8 cellular contexts compared by ENCODE assay signal in genomic region chr5:139668924-139669680, GRCh38. TPM values are rescaled to one million over a fixed set of nuclear protein-coding genes. Genes with fewer than 3 reads are reported as not detected.
DNase-seq lines count a peak whose midpoint lies in the region; ATAC-seq and TF ChIP-seq lines count a peak whose summit lies in the region.

No MANE protein-coding gene starts in this region.

- H3K4me1 ChIP-seq in MM.1S (ENCODE audit: low read length) = peaks cover 35% of the 10 kb centered on the region
- H3K4me1 ChIP-seq in osteoblast (ENCODE audit: insufficient read depth, low read length) = peaks cover 92% of the 10 kb centered on the region

- DNase-seq in COR-L47 (lab: John Stamatoyannopoulos, UW) (peak; percentile 65), MM.1S (peak; percentile 10), dorsolateral prefrontal cortex (peak in 2 of 10 donors; percentile 28 to 45), osteoblast (ENCODE audit: insufficient read length, low spot score, missing footprints) (no peak), OCI-M2 (lab: John Stamatoyannopoulos, UW; ENCODE audit: unreplicated experiment) (no peak)
- DNase-seq in stimulated activated CD4-positive, alpha-beta T cell treated with anti-CD3 and anti-CD28 coated beads, Interleukin-4, amount 100 ng/mL, for 4 hours = no peak

- peaks cover 55% of the 10 kb centered on the region for H3F3A ChIP-seq in MM.1S (ENCODE audit: insufficient read depth, low read length)

- H2AFZ ChIP-seq in MM.1S (ENCODE audit: low read length) = no peak overlapping the region
- H2AFZ ChIP-seq in osteoblast (ENCODE audit: low read length) = no peak overlapping the region

- H3K4me2 ChIP-seq in MM.1S (ENCODE audit: low read depth, low read length) = peak overlapping the region; percentile 94
- H3K4me2 ChIP-seq in osteoblast (ENCODE audit: insufficient read depth, low read length) = peak overlapping the region; percentile 74

- H3K79me2 ChIP-seq in MM.1S (ENCODE audit: low read length) (peaks cover 87% of the 10 kb centered on the region), osteoblast (ENCODE audit: insufficient read depth, low read length) (peaks cover 99% of the 10 kb centered on the region)

- intact Hi-C loops in dorsolateral prefrontal cortex (cut with DNase I) = no loop called here

- H3K4me3 ChIP-seq in MM.1S (ENCODE audit: low read length) (peak overlapping the region; percentile 81), dorsolateral prefrontal cortex (peak overlapping the region in 56 of 59 donors; percentile 7 to 67 (median 50)), osteoblast (ENCODE audit: insufficient read depth, low read length) (peak overlapping the region; percentile 60)

- peak overlapping the region; percentile 89 for H3K9ac ChIP-seq in MM.1S (ENCODE audit: low read length)

- TF ChIP-seq CTCF in MM.1S (IDR thresholded peaks at IDR 0.05; ENCODE audit: low read length) (no peak), dorsolateral prefrontal cortex (IDR thresholded peaks at IDR 0.05 in 54 of 56, conservative IDR thresholded peaks at IDR 0.05 in 2 of 56; ENCODE audit: low read depth in 1 of 56, partially characterized antibody in 56 of 56) (no peak), osteoblast (IDR thresholded peaks at IDR 0.05; ENCODE audit: extremely low read depth, low read depth, low read length) (no peak)

- no peaks in the 10 kb centered on the region for H4K20me1 ChIP-seq in MM.1S (ENCODE audit: insufficient read depth, low read length)
- peaks cover 70% of the 10 kb centered on the region for H4K20me1 ChIP-seq in osteoblast (ENCODE audit: insufficient read depth, low read length)

- H3K9me3 ChIP-seq in MM.1S (replicated peaks; ENCODE audit: insufficient read depth, low read length) (no peaks in the 10 kb centered on the region), osteoblast (ENCODE audit: low read depth, low read length) (no peaks in the 10 kb centered on the region)

- ATAC-seq in HG02852 (IDR thresholded peaks at IDR 0.05; ENCODE audit: unreplicated experiment) (no peak), HG03039 (IDR thresholded peaks at IDR 0.05; ENCODE audit: unreplicated experiment) (no peak)

- H3K27me3 ChIP-seq in MM.1S (replicated peaks; ENCODE audit: insufficient read depth, low read length) (no peaks in the 10 kb centered on the region), dorsolateral prefrontal cortex (no peaks in the 10 kb centered on the region), osteoblast (ENCODE audit: insufficient read depth, low read length) (no peaks in the 10 kb centered on the region)

- no peaks in the 10 kb centered on the region for H3K9me2 ChIP-seq in MM.1S (replicated peaks; ENCODE audit: insufficient read depth, low read length)

- H3K27ac ChIP-seq in MM.1S (ENCODE audit: low read length) (peak overlapping the region; percentile 97), dorsolateral prefrontal cortex (peak overlapping the region; percentile 84 to 100 (median 99)), osteoblast (ENCODE audit: low read depth, low read length) (peak overlapping the region; percentile 87)

- no peaks in the 10 kb centered on the region for H3K36me3 ChIP-seq in MM.1S (replicated peaks; ENCODE audit: insufficient read depth, low read length)
- H3K36me3 ChIP-seq in osteoblast (ENCODE audit: insufficient read depth, low read length) = peaks cover 23% of the 10 kb centered on the region

RNA-seq across cellular contexts. Expression of gene CXXC5, which starts 21.0 kb away (rescaled TPM):
- total RNA-seq in dorsolateral prefrontal cortex = 100 to 1,000 TPM in 83 of 120 experiments, 10 to 100 TPM in 37; 79.1 to 229 (median 108) TPM
- 186 and 210 TPM in 2 replicates for total RNA-seq in osteoblast

Comparison
In these comparisons a context has a peak if more than half of its experiments do, and no peak if none do; other contexts are left out.
1. DNase-seq: peak in COR-L47 (single experiment) and MM.1S (single experiment); none in osteoblast (single experiment), OCI-M2 (single experiment) and stimulated activated CD4-positive, alpha-beta T cell treated with anti-CD3 and anti-CD28 coated beads, Interleukin-4, amount 100 ng/mL, for 4 hours (0 of 2).
2. Peak in every context shown above with its lines, with median percentiles within 50 percentile points of each other: H3K27ac ChIP-seq and H3K4me3 ChIP-seq.